27 cellular contexts compared by ENCODE assay signal in genomic region chr3:132368962-132369361, GRCh38. TPM values are rescaled to one million over a fixed set of nuclear protein-coding genes. Genes with fewer than 3 reads are reported as not detected.
"Had no signal": no experiment of that assay in that cellular context is flagged by ENCODE, and none has a peak within 500 bp of the region (broad histone marks: within the 10 kb centered on the region; RNA-seq: fewer than 3 reads in every experiment).

No MANE protein-coding gene starts in this region.

- H3K27me3 ChIP-seq: ascending aorta, hepatocyte, right atrium auricular region, tibial nerve had no signal

- DNase-seq: activated CD4-positive, alpha-beta T cell treated with anti-CD3 and anti-CD28 coated beads for 48 hours; dorsolateral prefrontal cortex; effector memory CD8-positive, alpha-beta T cell; erythroblast; islet precursor cell; left ventricle myocardium inferior; mucosa of descending colon; stimulated activated CD4-positive, alpha-beta T cell treated with anti-CD3 and anti-CD28 coated beads, Interleukin-1b, Interleukin-23, amount 100 ng/mL, for 48 hours; stimulated activated CD4-positive, alpha-beta T cell treated with anti-CD3 and anti-CD28 coated beads, Interleukin-4, amount 100 ng/mL, for 4 hours; stimulated activated CD8-positive, alpha-beta memory T cell treated with anti-CD3 and anti-CD28 coated beads, Interleukin-4, amount 100 ng/mL, for 48 hours; stimulated activated naive B cell treated with anti-CD40 and anti-IgM and Interleukin-4, amounts not matched to agents 10 μg/mL and 1 μg/mL and 100 μg/mL, for 72 hours; T-cell had no signal

- H3K4me3 Mint-ChIP-seq: activated CD4-positive, alpha-beta memory T cell treated with anti-CD3 and anti-CD28 coated beads for 36 hours; activated naive CD8-positive, alpha-beta T cell; brain; effector memory CD8-positive, alpha-beta T cell; natural killer cell treated with Interleukin-12 subunit alpha and Interleukin-12 subunit beta and Interleukin-15 and Interleukin-18, amount 100 ng/mL, for 72 hours; stimulated activated naive B cell treated with anti-CD40 and anti-IgM and Interleukin-4, amounts not matched to agents 10 μg/mL and 1 μg/mL and 100 μg/mL, for 72 hours; T-cell had no signal

- H3K36me3 ChIP-seq: ascending aorta, gastroesophageal sphincter, left ventricle myocardium inferior, right atrium auricular region, tibial nerve had no signal

- H3K27me3 Mint-ChIP-seq: activated CD4-positive, alpha-beta memory T cell treated with anti-CD3 and anti-CD28 coated beads for 36 hours; brain had no signal

- FAIRE-seq: TTC549 had no signal

- H3K9me3 Mint-ChIP-seq: activated CD4-positive, alpha-beta memory T cell treated with anti-CD3 and anti-CD28 coated beads for 36 hours; activated T-helper 2 cell treated with anti-CD3 and anti-CD28 coated beads, Interferon-gamma antibody, Interleukin-2, Interleukin-4, amounts not matched to agents 10 μg/mL and 5 μg/mL and 100 μg/mL, durations not matched to agents 14 hours and 24 hours and 36 hours; effector memory CD8-positive, alpha-beta T cell; natural killer cell treated with Interleukin-12 subunit alpha and Interleukin-12 subunit beta and Interleukin-15 and Interleukin-18, amount 100 ng/mL, for 72 hours; stimulated activated naive B cell treated with anti-CD40 and anti-IgM and Interleukin-4, amounts not matched to agents 10 μg/mL and 1 μg/mL and 100 μg/mL, for 72 hours; T-cell had no signal

- H3K36me3 Mint-ChIP-seq: activated CD4-positive, alpha-beta memory T cell treated with anti-CD3 and anti-CD28 coated beads for 36 hours; activated naive CD8-positive, alpha-beta T cell; brain; natural killer cell treated with Interleukin-12 subunit alpha and Interleukin-12 subunit beta and Interleukin-15 and Interleukin-18, amount 100 ng/mL, for 72 hours; stimulated activated naive B cell treated with anti-CD40 and anti-IgM and Interleukin-4, amounts not matched to agents 10 μg/mL and 1 μg/mL and 100 μg/mL, for 72 hours; T-cell had no signal

- H3K27ac Mint-ChIP-seq: activated CD4-positive, alpha-beta memory T cell treated with anti-CD3 and anti-CD28 coated beads for 36 hours; activated naive CD8-positive, alpha-beta T cell; activated T-helper 2 cell treated with anti-CD3 and anti-CD28 coated beads, Interferon-gamma antibody, Interleukin-2, Interleukin-4, amounts not matched to agents 10 μg/mL and 5 μg/mL and 100 μg/mL, durations not matched to agents 14 hours and 24 hours and 36 hours; brain; effector memory CD8-positive, alpha-beta T cell; natural killer cell treated with Interleukin-12 subunit alpha and Interleukin-12 subunit beta and Interleukin-15 and Interleukin-18, amount 100 ng/mL, for 72 hours; stimulated activated naive B cell treated with anti-CD40 and anti-IgM and Interleukin-4, amounts not matched to agents 10 μg/mL and 1 μg/mL and 100 μg/mL, for 72 hours; T-cell had no signal

- ATAC-seq: effector memory CD8-positive, alpha-beta T cell; gastroesophageal sphincter; mucosa of descending colon; T-cell had no signal

- H3K4me3 ChIP-seq: ascending aorta, coronary artery, dorsolateral prefrontal cortex, gastroesophageal sphincter, hepatocyte, left ventricle myocardium inferior, mucosa of descending colon, right atrium auricular region, smooth muscle cell, tibial nerve had no signal

- H3K4me1 Mint-ChIP-seq: brain; stimulated activated naive B cell treated with anti-CD40 and anti-IgM and Interleukin-4, amounts not matched to agents 10 μg/mL and 1 μg/mL and 100 μg/mL, for 72 hours; T-cell had no signal

RNA-seq across cellular contexts. Expression of gene ACP3, which starts 51.8 kb away (rescaled TPM):
- total RNA-seq: activated CD4-positive, alpha-beta memory T cell treated with anti-CD3 and anti-CD28 coated beads for 36 hours; activated T-helper 2 cell treated with anti-CD3 and anti-CD28 coated beads, Interferon-gamma antibody, Interleukin-2, Interleukin-4, amounts not matched to agents 10 μg/mL and 5 μg/mL and 100 μg/mL, durations not matched to agents 14 hours and 24 hours and 36 hours; lung microvascular endothelial cell; natural killer cell treated with Interleukin-12 subunit alpha and Interleukin-12 subunit beta and Interleukin-15 and Interleukin-18, amount 100 ng/mL, for 72 hours; pulmonary artery endothelial cell; T-cell had no signal
